Comparison of ENCODE assay signal across 16 cellular contexts in the genomic region with DNA sequence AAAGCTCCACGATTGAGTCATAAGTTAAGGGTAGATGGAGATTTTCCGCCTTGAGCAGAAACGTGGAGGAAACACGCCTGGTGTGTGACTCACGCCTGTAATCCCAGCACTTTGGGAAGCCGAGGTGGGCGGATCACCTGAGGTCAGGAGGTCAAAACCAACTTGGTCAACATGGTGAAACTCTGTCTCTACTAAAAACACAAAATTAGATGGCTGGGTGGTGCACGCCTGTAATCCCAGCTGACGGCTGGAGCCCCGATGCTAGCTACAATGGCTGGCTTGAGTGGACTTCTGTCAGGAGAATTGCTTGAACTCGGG. TPM values are rescaled to one million over a fixed set of nuclear protein-coding genes. Genes with fewer than 3 reads are reported as not detected.
DNase-seq lines count a peak whose midpoint lies in the region; ATAC-seq and TF ChIP-seq lines count a peak whose summit lies in the region.
"Had no signal": no experiment of that assay in that cellular context is flagged by ENCODE, and none has a peak within 500 bp of the region (broad histone marks: within the 10 kb centered on the region; RNA-seq: fewer than 3 reads in every experiment).

No MANE protein-coding gene starts in this region.

- POLR2A ChIA-PET in AG04450 (lab: Yijun Ruan, JAX): interaction anchor here (0.6 kb wide), 1 partner anchor 9 kb away, joined by 3 read pairs; no protein-coding TSS in a partner anchor

- H3K4me3 Mint-ChIP-seq in glutamatergic neuron (ENCODE audit: unreplicated experiment): peak overlapping the region; percentile 55
- H3K4me3 Mint-ChIP-seq: activated naive CD8-positive, alpha-beta T cell treated with anti-CD3 and anti-CD28 coated beads, Interleukin-2, amount 10 ng/mL, durations not matched to agents 7 days and 5 days; GM23338 had no signal

- H3K36me3 Mint-ChIP-seq in glutamatergic neuron (ENCODE audit: unreplicated experiment): no peaks in the 10 kb centered on the region

- peaks cover 6% of the 10 kb centered on the region for H3K9me3 Mint-ChIP-seq in glutamatergic neuron (ENCODE audit: unreplicated experiment)
- H3K9me3 Mint-ChIP-seq: activated naive CD8-positive, alpha-beta T cell treated with anti-CD3 and anti-CD28 coated beads, Interleukin-2, amount 10 ng/mL, durations not matched to agents 7 days and 5 days; GM23338 had no signal

- no peaks in the 10 kb centered on the region for H3K4me1 Mint-ChIP-seq in glutamatergic neuron (ENCODE audit: low read depth, unreplicated experiment)
- H3K4me1 Mint-ChIP-seq: GM23338 had no signal

- peak overlapping the region; percentile 33 for H3K27ac Mint-ChIP-seq in glutamatergic neuron (ENCODE audit: unreplicated experiment)
- H3K27ac Mint-ChIP-seq: activated naive CD8-positive, alpha-beta T cell treated with anti-CD3 and anti-CD28 coated beads, Interleukin-2, amount 10 ng/mL, durations not matched to agents 7 days and 5 days; GM23338 had no signal

- peak overlapping the region; percentile 31 for H3K27ac ChIP-seq in AG04450 (ENCODE audit: low read depth, low read length)

- H3K4me3 ChIP-seq in AG04450 (ENCODE audit: low read depth, low read length): no peak overlapping the region
- H3K4me3 ChIP-seq: GM23338 had no signal

- H3K27me3 Mint-ChIP-seq in glutamatergic neuron (ENCODE audit: unreplicated experiment): peaks cover 6% of the 10 kb centered on the region
- H3K27me3 Mint-ChIP-seq: activated naive CD8-positive, alpha-beta T cell treated with anti-CD3 and anti-CD28 coated beads, Interleukin-2, amount 10 ng/mL, durations not matched to agents 7 days and 5 days had no signal

- CTCF ChIA-PET in AG04450 (lab: Charles Lee): no interaction called here

- no peak for DNase-seq in AG04450 (ENCODE audit: low read depth, low spot score)
- DNase-seq in HCEC 1CT: peak; percentile 71
- DNase-seq in amniotic epithelial cell (ENCODE audit: low read depth): peak; percentile 92
- no peak for DNase-seq in glutamatergic neuron
- DNase-seq in cerebellar cortex (ENCODE audit: low spot score): no peak
- no peak for DNase-seq in OCI-M1 (lab: John Stamatoyannopoulos, UW)
- DNase-seq: activated naive CD8-positive, alpha-beta T cell treated with anti-CD3 and anti-CD28 coated beads, Interleukin-2, amount 10 ng/mL, durations not matched to agents 7 days and 5 days; cortex of kidney; DND-41; islet precursor cell; NCI-H1105 treated with DMSO at 0.1 percent for 48 hours; NCI-H510A treated with DMSO at 0.1 percent for 48 hours had no signal

- no peaks in the 10 kb centered on the region for H3K27me3 ChIP-seq in AG04450 (ENCODE audit: control insufficient read depth, insufficient read depth, low read length)
- H3K27me3 ChIP-seq: BE2C had no signal

- ATAC-seq in HG02623 (IDR thresholded peaks at IDR 0.05; ENCODE audit: unreplicated experiment) (no peak), HG02840 (IDR thresholded peaks at IDR 0.05; ENCODE audit: low FRiP score, unreplicated experiment) (no peak)

- TF ChIP-seq CTCF in AG04450 (IDR thresholded peaks at IDR 0.05; ENCODE audit: low read depth, low read length): no peak
- no peak for TF ChIP-seq CTCF in glutamatergic neuron (IDR thresholded peaks at IDR 0.05; ENCODE audit: partially characterized antibody, unreplicated experiment)

- H3K9me3 ChIP-seq in AG04450 (ENCODE audit: control insufficient read depth, insufficient read depth, low read length): no peaks in the 10 kb centered on the region; the same call in 1 of the 2 replicates
- H3K9me3 ChIP-seq: BE2C had no signal

RNA-seq across cellular contexts. Expression of a gene that starts 17.3 kb away (rescaled TPM):
- polyA plus RNA-seq in AG04450 (2011; rRNA removed): 22.0 and 22.8 TPM in 2 replicates
- 31.4 and 34.2 TPM in 2 replicates for polyA minus RNA-seq in AG04450 (2011; rRNA and poly(A)+ RNA removed)
- 93.1 TPM for total RNA-seq in glutamatergic neuron (ENCODE audit: unreplicated experiment)

RNA-seq across cellular contexts. Expression of a gene that starts 41.8 kb away (rescaled TPM):
- 21.3 and 27.5 TPM in 2 replicates for polyA plus RNA-seq in AG04450 (2011; rRNA removed)
- polyA minus RNA-seq in AG04450 (2011; rRNA and poly(A)+ RNA removed): 35.8 and 44.2 TPM in 2 replicates
- total RNA-seq in glutamatergic neuron (ENCODE audit: unreplicated experiment): 31.8 TPM

RNA-seq across cellular contexts. Expression of a gene that starts 46.1 kb away (rescaled TPM):
- polyA plus RNA-seq in AG04450 (2011; rRNA removed): 5.6 and 8.2 TPM in 2 replicates
- polyA minus RNA-seq in AG04450 (2011; rRNA and poly(A)+ RNA removed): 6.6 and 12.0 TPM in 2 replicates
- total RNA-seq in glutamatergic neuron (ENCODE audit: unreplicated experiment): 119 TPM

RNA-seq across cellular contexts. Expression of a gene that starts 53.2 kb away (rescaled TPM):
- 154 and 174 TPM in 2 replicates for polyA plus RNA-seq in AG04450 (2011; rRNA removed)
- 102 and 126 TPM in 2 replicates for polyA minus RNA-seq in AG04450 (2011; rRNA and poly(A)+ RNA removed)
- 144 TPM for total RNA-seq in glutamatergic neuron (ENCODE audit: unreplicated experiment)

RNA-seq across cellular contexts. Expression of a gene that starts 54.3 kb away (rescaled TPM):
- polyA plus RNA-seq in AG04450 (2011; rRNA removed): 15.6 and 20.4 TPM in 2 replicates
- polyA minus RNA-seq in AG04450 (2011; rRNA and poly(A)+ RNA removed): 28.4 and 36.5 TPM in 2 replicates
- 62.1 TPM for total RNA-seq in glutamatergic neuron (ENCODE audit: unreplicated experiment)

Comparison
In these comparisons a context has a peak if more than half of its experiments do, and no peak if none do; other contexts are left out.
1. DNase-seq: peak in HCEC 1CT (single experiment) and amniotic epithelial cell (single experiment); none in AG04450 (single experiment), glutamatergic neuron (single experiment), cerebellar cortex (single experiment) and OCI-M1 (single experiment).